1 cellular context compared by ENCODE assay signal in the genomic region with DNA sequence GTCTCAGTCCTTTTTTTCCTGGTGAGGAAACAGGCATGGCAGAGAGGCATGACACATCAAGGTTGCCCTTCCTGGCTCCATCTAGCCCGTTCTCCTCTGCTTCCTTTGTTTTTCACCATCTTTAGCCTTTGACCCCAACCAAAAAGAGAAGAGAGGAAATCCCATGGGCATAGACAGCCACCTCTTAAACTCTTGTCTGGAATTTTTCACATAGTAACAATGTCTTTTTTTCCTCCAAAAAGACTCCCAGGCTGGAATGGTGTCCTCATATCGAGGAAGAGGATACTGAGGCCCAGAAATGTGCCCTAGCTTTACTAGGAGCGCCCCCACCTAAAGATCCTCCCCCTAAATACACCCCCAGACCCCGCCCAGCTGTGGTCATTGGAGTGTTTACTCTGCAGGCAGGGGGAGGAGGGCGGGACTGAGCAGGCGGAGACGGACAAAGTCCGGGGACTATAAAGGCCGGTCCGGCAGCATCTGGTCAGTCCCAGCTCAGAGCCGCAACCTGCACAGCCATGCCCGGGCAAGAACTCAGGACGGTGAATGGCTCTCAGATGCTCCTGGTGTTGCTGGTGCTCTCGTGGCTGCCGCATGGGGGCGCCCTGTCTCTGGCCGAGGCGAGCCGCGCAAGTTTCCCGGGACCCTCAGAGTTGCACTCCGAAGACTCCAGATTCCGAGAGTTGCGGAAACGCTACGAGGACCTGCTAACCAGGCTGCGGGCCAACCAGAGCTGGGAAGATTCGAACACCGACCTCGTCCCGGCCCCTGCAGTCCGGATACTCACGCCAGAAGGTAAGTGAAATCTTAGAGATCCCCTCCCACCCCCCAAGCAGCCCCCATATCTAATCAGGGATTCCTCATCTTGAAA.
TF ChIP-seq lines count a peak whose summit lies in the region.

Gene GDF15 (plus strand): TSS at position 484 of the 868 bp plus-strand sequence. CDS start 32 bp downstream, at position 516.

TF ChIP-seq in HepG2, 621 proteins besides CTCF, POLR2A, EP300 and RAD21 (continued from another document and continues in another):
- peak; percentile 83; the same call in 1 of the 2 replicates for TF ChIP-seq ZBTB42 (CRISPR knock-in tag; IDR thresholded peaks at IDR 0.05)
- 0 out of 2 replicates have a peak, but pooled peaks have one; percentile 30 for TF ChIP-seq ZSCAN31 (CRISPR knock-in tag; IDR thresholded peaks at IDR 0.05; ENCODE audit: low read depth)
- TF ChIP-seq ATF6 (CRISPR knock-in tag; conservative IDR thresholded peaks at IDR 0.05): no peak
- TF ChIP-seq ZNF646 (CRISPR knock-in tag; IDR thresholded peaks at IDR 0.05): no peak
- peak; percentile 93 for TF ChIP-seq SKI (IDR thresholded peaks at IDR 0.05; ENCODE audit: partially characterized antibody)
- peak; percentile 91 for TF ChIP-seq ZNF704 (CRISPR knock-in tag; IDR thresholded peaks at IDR 0.05; ENCODE audit: borderline replicate concordance)
- no peak for TF ChIP-seq ATM (IDR thresholded peaks at IDR 0.05; ENCODE audit: borderline replicate concordance)
- no peak for TF ChIP-seq TRIM24 (CRISPR knock-in tag; IDR thresholded peaks at IDR 0.05)
- no peak for TF ChIP-seq TRIM22 (IDR thresholded peaks at IDR 0.05)
- TF ChIP-seq ZBTB7A (CRISPR knock-in tag; IDR thresholded peaks at IDR 0.05): 0 out of 2 replicates have a peak, but pooled peaks have one; percentile 59
- 0 out of 2 replicates have a peak, but pooled peaks have one; percentile 37 for TF ChIP-seq ZNF280D (CRISPR knock-in tag; IDR thresholded peaks at IDR 0.05)
- TF ChIP-seq ZNF530 (CRISPR knock-in tag; IDR thresholded peaks at IDR 0.05; ENCODE audit: low read depth): no peak; the same call in 1 of the 2 replicates
- TF ChIP-seq KLF11 (CRISPR knock-in tag; IDR thresholded peaks at IDR 0.05): no peak
- TF ChIP-seq ZNF383 (CRISPR knock-in tag; IDR thresholded peaks at IDR 0.05; ENCODE audit: borderline replicate concordance): peak; percentile 91; the same call in 1 of the 2 replicates
- TF ChIP-seq ZNF256 (CRISPR knock-in tag; conservative IDR thresholded peaks at IDR 0.05): peak; percentile 96
- TF ChIP-seq, protein P1, sequence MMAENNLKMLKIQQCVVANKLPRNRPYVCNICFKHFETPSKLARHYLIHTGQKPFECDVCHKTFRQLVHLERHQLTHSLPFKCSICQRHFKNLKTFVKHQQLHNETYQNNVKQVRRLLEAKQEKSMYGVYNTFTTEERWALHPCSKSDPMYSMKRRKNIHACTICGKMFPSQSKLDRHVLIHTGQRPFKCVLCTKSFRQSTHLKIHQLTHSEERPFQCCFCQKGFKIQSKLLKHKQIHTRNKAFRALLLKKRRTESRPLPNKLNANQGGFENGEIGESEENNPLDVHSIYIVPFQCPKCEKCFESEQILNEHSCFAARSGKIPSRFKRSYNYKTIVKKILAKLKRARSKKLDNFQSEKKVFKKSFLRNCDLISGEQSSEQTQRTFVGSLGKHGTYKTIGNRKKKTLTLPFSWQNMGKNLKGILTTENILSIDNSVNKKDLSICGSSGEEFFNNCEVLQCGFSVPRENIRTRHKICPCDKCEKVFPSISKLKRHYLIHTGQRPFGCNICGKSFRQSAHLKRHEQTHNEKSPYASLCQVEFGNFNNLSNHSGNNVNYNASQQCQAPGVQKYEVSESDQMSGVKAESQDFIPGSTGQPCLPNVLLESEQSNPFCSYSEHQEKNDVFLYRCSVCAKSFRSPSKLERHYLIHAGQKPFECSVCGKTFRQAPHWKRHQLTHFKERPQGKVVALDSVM (CRISPR knock-in tag; IDR thresholded peaks at IDR 0.05): peak; percentile 67
- TF ChIP-seq KLF16 (CRISPR knock-in tag; IDR thresholded peaks at IDR 0.05): peak in 1 of 2 experiments; percentile 95; a peak in 2 of 4 replicates
- no peak for TF ChIP-seq ZNF33B (CRISPR knock-in tag; IDR thresholded peaks at IDR 0.05)
- peak; percentile 83; the same call in 1 of the 2 replicates for TF ChIP-seq MTF1 (CRISPR knock-in tag; IDR thresholded peaks at IDR 0.05)
- TF ChIP-seq DPF2 (CRISPR knock-in tag; IDR thresholded peaks at IDR 0.05; ENCODE audit: borderline replicate concordance, low read depth): peak; percentile 64
- TF ChIP-seq ZNF180 (CRISPR knock-in tag; IDR thresholded peaks at IDR 0.05; ENCODE audit: borderline replicate concordance, low read depth): peak; percentile 96; the same call in 1 of the 2 replicates
- peak; percentile 65; the same call in 1 of the 2 replicates for TF ChIP-seq ZNF432 (CRISPR knock-in tag; IDR thresholded peaks at IDR 0.05; ENCODE audit: borderline replicate concordance)
- TF ChIP-seq FOXJ3 (CRISPR knock-in tag; IDR thresholded peaks at IDR 0.05; ENCODE audit: borderline replicate concordance): peak; percentile 90
- TF ChIP-seq ZNF572 (CRISPR knock-in tag; IDR thresholded peaks at IDR 0.05): no peak
- peak; percentile 95 for TF ChIP-seq ATF5 (CRISPR knock-in tag; IDR thresholded peaks at IDR 0.05; ENCODE audit: low read depth)
- TF ChIP-seq KDM3A (CRISPR knock-in tag; IDR thresholded peaks at IDR 0.05; ENCODE audit: low read depth): peak; percentile 85
- TF ChIP-seq MXD3 (CRISPR knock-in tag; IDR thresholded peaks at IDR 0.05): peak; percentile 74
- TF ChIP-seq KLF15 (CRISPR knock-in tag; IDR thresholded peaks at IDR 0.05; ENCODE audit: borderline replicate concordance): peak; percentile 80; the same call in 1 of the 2 replicates
- TF ChIP-seq, protein P2, sequence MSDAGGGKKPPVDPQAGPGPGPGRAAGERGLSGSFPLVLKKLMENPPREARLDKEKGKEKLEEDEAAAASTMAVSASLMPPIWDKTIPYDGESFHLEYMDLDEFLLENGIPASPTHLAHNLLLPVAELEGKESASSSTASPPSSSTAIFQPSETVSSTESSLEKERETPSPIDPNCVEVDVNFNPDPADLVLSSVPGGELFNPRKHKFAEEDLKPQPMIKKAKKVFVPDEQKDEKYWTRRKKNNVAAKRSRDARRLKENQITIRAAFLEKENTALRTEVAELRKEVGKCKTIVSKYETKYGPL (CRISPR knock-in tag; IDR thresholded peaks at IDR 0.05): peak; percentile 93
- TF ChIP-seq JUND (CRISPR knock-in tag; IDR thresholded peaks at IDR 0.05): peak; percentile 56
- peak; percentile 93 for TF ChIP-seq ZFP91 (CRISPR knock-in tag; IDR thresholded peaks at IDR 0.05; ENCODE audit: borderline replicate concordance)
